Comparison of ENCODE assay signal across 8 cellular contexts in the genomic region with DNA sequence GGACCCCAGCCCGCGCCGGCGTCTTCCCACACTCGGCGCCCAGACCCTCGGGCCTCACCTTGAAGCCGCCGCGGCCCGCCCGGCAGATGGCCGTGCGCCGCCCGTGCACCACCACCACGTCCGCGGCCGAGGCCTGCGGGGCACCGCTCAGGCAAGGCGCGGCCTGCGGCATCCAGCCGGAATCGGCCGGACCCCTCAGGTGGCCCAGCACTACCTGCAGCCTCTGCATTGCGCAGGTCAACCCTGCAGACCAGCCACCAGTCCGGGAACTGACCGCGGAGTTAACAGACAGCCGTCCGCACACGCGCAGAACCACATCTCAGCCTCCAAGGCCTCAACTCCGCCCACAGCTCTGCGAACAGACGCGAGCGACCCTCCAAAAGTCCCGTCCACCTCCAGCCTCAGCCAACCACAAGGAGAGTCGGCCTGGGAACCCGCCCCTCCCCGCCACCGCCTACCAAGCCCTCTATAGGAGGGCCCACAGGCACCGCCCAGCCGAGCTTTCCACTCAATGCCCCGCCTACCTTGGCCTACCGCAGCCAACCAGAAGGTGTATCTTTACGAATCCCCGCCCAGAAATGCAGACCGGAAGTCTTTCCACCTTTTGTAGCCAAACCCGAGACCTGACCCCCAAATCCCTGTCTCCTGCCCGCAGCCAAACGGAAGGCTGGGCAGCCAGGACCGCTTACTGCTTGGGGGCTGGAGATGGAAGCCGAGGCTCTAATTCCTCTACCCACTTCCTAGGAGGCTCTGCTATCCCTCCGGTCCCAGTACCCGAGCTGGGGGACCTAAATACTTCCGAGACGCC. TPM values are rescaled to one million over a fixed set of nuclear protein-coding genes. Genes with fewer than 3 reads are reported as not detected.
A peak's percentile ranks its signal among the peaks of the same experiment; 100 is the strongest.
DNase-seq lines count a peak whose midpoint lies in the region; ATAC-seq and TF ChIP-seq lines count a peak whose summit lies in the region.

A gene with protein sequence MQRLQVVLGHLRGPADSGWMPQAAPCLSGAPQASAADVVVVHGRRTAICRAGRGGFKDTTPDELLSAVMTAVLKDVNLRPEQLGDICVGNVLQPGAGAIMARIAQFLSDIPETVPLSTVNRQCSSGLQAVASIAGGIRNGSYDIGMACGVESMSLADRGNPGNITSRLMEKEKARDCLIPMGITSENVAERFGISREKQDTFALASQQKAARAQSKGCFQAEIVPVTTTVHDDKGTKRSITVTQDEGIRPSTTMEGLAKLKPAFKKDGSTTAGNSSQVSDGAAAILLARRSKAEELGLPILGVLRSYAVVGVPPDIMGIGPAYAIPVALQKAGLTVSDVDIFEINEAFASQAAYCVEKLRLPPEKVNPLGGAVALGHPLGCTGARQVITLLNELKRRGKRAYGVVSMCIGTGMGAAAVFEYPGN (minus strand): TSS at position 321 of the 808 bp plus-strand sequence. CDS start 92 bp downstream, at position 229.

- peak within 1 kb of the TSS; percentile 89 for H3K27ac Mint-ChIP-seq in WTC11

- H3K4me1 ChIP-seq in smooth muscle cell (ENCODE audit: low read depth) = peaks cover 27% of the 10 kb centered on the region

- peaks cover 17% of the 10 kb centered on the region for H3K36me3 Mint-ChIP-seq in WTC11

- POLR2A ChIA-PET in AG04450 (lab: Yijun Ruan, JAX) = interaction anchor here (1.0 to 2.2 kb wide), 6 partner anchors 9 to 119 kb away, joined by 3 to 27 read pairs (median 4); a partner anchor contains a TSS
- POLR2A ChIA-PET in WTC11 (lab: Charles Lee) = interaction anchor here (0.6 to 2.1 kb wide), 12 partner anchors 8 to 1132 kb away, joined by 3 to 31 read pairs (median 4); a partner anchor contains a TSS

- no peak for TF ChIP-seq CTCF in AG04450 (IDR thresholded peaks at IDR 0.05; ENCODE audit: low read depth, low read length)
- TF ChIP-seq CTCF in WTC11 (IDR thresholded peaks at IDR 0.05) = no peak
- no peak for TF ChIP-seq CTCF in cardiac fibroblast (IDR thresholded peaks at IDR 0.05; ENCODE audit: low read depth, low read length)
- no peak for TF ChIP-seq CTCF in smooth muscle cell (IDR thresholded peaks at IDR 0.05; ENCODE audit: borderline replicate concordance, insufficient read depth, poor library complexity, severe bottlenecking)

- H3K27me3 ChIP-seq in AG04450 (ENCODE audit: control insufficient read depth, insufficient read depth, low read length) (no peaks in the 10 kb centered on the region), smooth muscle cell (ENCODE audit: low read depth) (no peaks in the 10 kb centered on the region)

- no peaks in the 10 kb centered on the region for H3K9me3 Mint-ChIP-seq in WTC11

- H3K4me1 Mint-ChIP-seq in WTC11 = peaks cover 37% of the 10 kb centered on the region

- peaks cover 37% of the 10 kb centered on the region for H4K20me1 ChIP-seq in smooth muscle cell (ENCODE audit: low read depth)

- peak within 1 kb of the TSS; percentile 65 for H3K9ac ChIP-seq in smooth muscle cell (ENCODE audit: low read depth)

- H3K4me3 ChIP-seq in AG04450 (ENCODE audit: low read depth, low read length) (peak within 1 kb of the TSS; percentile 88), cardiac fibroblast (replicated peaks in 1 of 2; ENCODE audit: low read depth in 2 of 2, low read length in 2 of 2) (peak within 1 kb of the TSS; percentile 83 to 86), smooth muscle cell (peak within 1 kb of the TSS; percentile 80)

- peaks cover 36% of the 10 kb centered on the region for H3K79me2 ChIP-seq in smooth muscle cell (ENCODE audit: low read depth)

- peak within 1 kb of the TSS; percentile 98 for H2AFZ ChIP-seq in smooth muscle cell (ENCODE audit: low read depth)

- under 1% methylated on average over 51 of the region's 62 CpGs for WGBS in smooth muscle cell (ENCODE audit: low lambda C conversion rate)

- no peaks in the 10 kb centered on the region for H3K36me3 ChIP-seq in smooth muscle cell (ENCODE audit: low read depth)

- H3K9me3 ChIP-seq in AG04450 (ENCODE audit: control insufficient read depth, insufficient read depth, low read length) = no peaks in the 10 kb centered on the region; the same call in 1 of the 2 replicates
- H3K9me3 ChIP-seq in smooth muscle cell (replicated peaks; ENCODE audit: low read depth) = no peaks in the 10 kb centered on the region

- ATAC-seq in GM18909 (IDR thresholded peaks at IDR 0.05; ENCODE audit: poor library complexity, unreplicated experiment) (peak; percentile 93), HG03175 (IDR thresholded peaks at IDR 0.05; ENCODE audit: unreplicated experiment) (peak; percentile 87), WTC11 (peak; percentile 93)

- peak within 1 kb of the TSS; percentile 95 for H3K4me2 ChIP-seq in smooth muscle cell

- H3K27me3 Mint-ChIP-seq in WTC11 (ENCODE audit: low read depth) = no peaks in the 10 kb centered on the region

- CTCF ChIA-PET in AG04450 (lab: Charles Lee) = interaction anchor here (0.6 to 2.6 kb wide), 6 partner anchors 110 to 360 kb away, joined by 3 to 13 read pairs (median 6); a partner anchor contains a TSS
- CTCF ChIA-PET in WTC11 (lab: Charles Lee) = interaction anchor here (0.6 to 2.6 kb wide), 16 partner anchors 14 to 518 kb away, joined by 3 to 24 read pairs (median 4); a partner anchor contains a TSS

- DNase-seq in AG04450 (ENCODE audit: low read depth, low spot score) = peak; percentile 97
- DNase-seq in NCI-H226 = peak; percentile 99
- DNase-seq in WTC11 (ENCODE audit: low spot score) = peak; percentile 100
- peak; percentile 99 for DNase-seq in cardiac fibroblast (ENCODE audit: low read depth in 2 of 2)
- peak; percentile 95 for DNase-seq in iPS-NIHi11 (ENCODE audit: low spot score)
- peak; percentile 92 for DNase-seq in smooth muscle cell (lab: John Stamatoyannopoulos, UW; ENCODE audit: unreplicated experiment)

- peak within 1 kb of the TSS; percentile 88 for H3K4me3 Mint-ChIP-seq in WTC11

- H3K27ac ChIP-seq in AG04450 (ENCODE audit: low read depth, low read length) (peak within 1 kb of the TSS; percentile 89), smooth muscle cell (ENCODE audit: low read depth) (peak within 1 kb of the TSS; percentile 86)

- H3F3A ChIP-seq in smooth muscle cell (ENCODE audit: low read depth) = peaks cover 4% of the 10 kb centered on the region

TF ChIP-seq in WTC11, 78 proteins besides CTCF, POLR2A, EP300 and RAD21 (continues in another document):
- TF ChIP-seq ETV6 (CRISPR knock-in tag; IDR thresholded peaks at IDR 0.05) = peak; percentile 37; the same call in 1 of the 2 replicates
- 0 out of 2 replicates have a peak, but pooled peaks have one; percentile 43 for TF ChIP-seq CREB1 (CRISPR knock-in tag; IDR thresholded peaks at IDR 0.05)
- 0 out of 2 replicates have a peak, but pooled peaks have one; percentile 40 for TF ChIP-seq JUN (CRISPR knock-in tag; IDR thresholded peaks at IDR 0.05)
- TF ChIP-seq CREM (CRISPR knock-in tag; IDR thresholded peaks at IDR 0.05) = 0 out of 2 replicates have a peak, but pooled peaks have one; percentile 43
- peak; percentile 69; the same call in 1 of the 2 replicates for TF ChIP-seq FOXP1 (CRISPR knock-in tag; IDR thresholded peaks at IDR 0.05; ENCODE audit: borderline replicate concordance)
- 0 out of 2 replicates have a peak, but pooled peaks have one; percentile 70 for TF ChIP-seq SMAD3 (CRISPR knock-in tag; IDR thresholded peaks at IDR 0.05; ENCODE audit: borderline replicate concordance)
- TF ChIP-seq, protein P1, sequence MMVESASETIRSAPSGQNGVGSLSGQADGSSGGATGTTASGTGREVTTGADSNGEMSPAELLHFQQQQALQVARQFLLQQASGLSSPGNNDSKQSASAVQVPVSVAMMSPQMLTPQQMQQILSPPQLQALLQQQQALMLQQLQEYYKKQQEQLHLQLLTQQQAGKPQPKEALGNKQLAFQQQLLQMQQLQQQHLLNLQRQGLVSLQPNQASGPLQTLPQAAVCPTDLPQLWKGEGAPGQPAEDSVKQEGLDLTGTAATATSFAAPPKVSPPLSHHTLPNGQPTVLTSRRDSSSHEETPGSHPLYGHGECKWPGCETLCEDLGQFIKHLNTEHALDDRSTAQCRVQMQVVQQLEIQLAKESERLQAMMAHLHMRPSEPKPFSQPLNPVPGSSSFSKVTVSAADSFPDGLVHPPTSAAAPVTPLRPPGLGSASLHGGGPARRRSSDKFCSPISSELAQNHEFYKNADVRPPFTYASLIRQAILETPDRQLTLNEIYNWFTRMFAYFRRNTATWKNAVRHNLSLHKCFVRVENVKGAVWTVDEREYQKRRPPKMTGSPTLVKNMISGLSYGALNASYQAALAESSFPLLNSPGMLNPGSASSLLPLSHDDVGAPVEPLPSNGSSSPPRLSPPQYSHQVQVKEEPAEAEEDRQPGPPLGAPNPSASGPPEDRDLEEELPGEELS (CRISPR knock-in tag; IDR thresholded peaks at IDR 0.05) = peak; percentile 89
- TF ChIP-seq, protein P2, sequence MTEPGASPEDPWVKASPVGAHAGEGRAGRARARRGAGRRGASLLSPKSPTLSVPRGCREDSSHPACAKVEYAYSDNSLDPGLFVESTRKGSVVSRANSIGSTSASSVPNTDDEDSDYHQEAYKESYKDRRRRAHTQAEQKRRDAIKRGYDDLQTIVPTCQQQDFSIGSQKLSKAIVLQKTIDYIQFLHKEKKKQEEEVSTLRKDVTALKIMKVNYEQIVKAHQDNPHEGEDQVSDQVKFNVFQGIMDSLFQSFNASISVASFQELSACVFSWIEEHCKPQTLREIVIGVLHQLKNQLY (CRISPR knock-in tag; IDR thresholded peaks at IDR 0.05) = 0 out of 2 replicates have a peak, but pooled peaks have one; percentile 8
- peak; percentile 88 for TF ChIP-seq SP1 (CRISPR knock-in tag; conservative IDR thresholded peaks at IDR 0.05)
- TF ChIP-seq ZNF232 (CRISPR knock-in tag; IDR thresholded peaks at IDR 0.05) = peak; percentile 71
- TF ChIP-seq, protein P3, sequence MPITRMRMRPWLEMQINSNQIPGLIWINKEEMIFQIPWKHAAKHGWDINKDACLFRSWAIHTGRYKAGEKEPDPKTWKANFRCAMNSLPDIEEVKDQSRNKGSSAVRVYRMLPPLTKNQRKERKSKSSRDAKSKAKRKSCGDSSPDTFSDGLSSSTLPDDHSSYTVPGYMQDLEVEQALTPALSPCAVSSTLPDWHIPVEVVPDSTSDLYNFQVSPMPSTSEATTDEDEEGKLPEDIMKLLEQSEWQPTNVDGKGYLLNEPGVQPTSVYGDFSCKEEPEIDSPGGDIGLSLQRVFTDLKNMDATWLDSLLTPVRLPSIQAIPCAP (CRISPR knock-in tag; IDR thresholded peaks at IDR 0.05) = 0 out of 2 replicates have a peak, but pooled peaks have one; percentile 28
- TF ChIP-seq FOXK1 (CRISPR knock-in tag; IDR thresholded peaks at IDR 0.05) = 0 out of 2 replicates have a peak, but pooled peaks have one; percentile 21

RNA-seq across cellular contexts. Expression of the gene that starts here (rescaled TPM):
- polyA plus RNA-seq in AG04450 (2011; rRNA removed) (47.6 and 50.9 TPM in 2 replicates), smooth muscle cell (41.8 and 43.8 TPM in 2 replicates)
- 39.0 and 51.0 TPM in 2 replicates for polyA minus RNA-seq in AG04450 (2011; rRNA and poly(A)+ RNA removed)
- total RNA-seq in WTC11 (2021) (34.4 to 46.5 TPM (median 39.0 TPM) in 3 replicates), smooth muscle cell (15.4 and 22.7 TPM in 2 replicates)

Comparison
In these comparisons a context has a peak if more than half of its experiments do, and no peak if none do; other contexts are left out.
1. Peak in every context shown above with its lines: DNase-seq, ATAC-seq, H3K4me3 ChIP-seq and H3K27ac ChIP-seq.